12 cellular contexts compared by ENCODE assay signal in genomic region chr11:44708063-44708462, GRCh38.
"Had no signal": no experiment of that assay in that cellular context is flagged by ENCODE, and none has a peak within 500 bp of the region (broad histone marks: within the 10 kb centered on the region; RNA-seq: fewer than 3 reads in every experiment).

No MANE protein-coding gene starts in this region.

- H3K4me3 Mint-ChIP-seq: brain; stimulated activated naive B cell treated with anti-CD40 and anti-IgM and Interleukin-4, amounts not matched to agents 10 μg/mL and 1 μg/mL and 100 μg/mL, for 72 hours; type B pancreatic cell had no signal

- H3K27me3 ChIP-seq: adrenal gland, esophagus muscularis mucosa, gastrocnemius medialis, right atrium auricular region had no signal

- DNase-seq: activated naive CD4-positive, alpha-beta T cell treated with anti-CD3 and anti-CD28 coated beads, Interleukin-2, amount 50 U/mL, for 16 hours; gastrocnemius medialis; stimulated activated CD4-positive, alpha-beta T cell treated with anti-CD3 and anti-CD28 coated beads, Interleukin-2, amount 100 ng/mL, for 24 hours; stimulated activated naive B cell treated with anti-CD40 and anti-IgM and Interleukin-4, amounts not matched to agents 10 μg/mL and 1 μg/mL and 100 μg/mL, for 72 hours; substantia nigra had no signal

- H3K9me3 ChIP-seq: adrenal gland, gastrocnemius medialis had no signal

- H3K4me1 Mint-ChIP-seq: stimulated activated naive B cell treated with anti-CD40 and anti-IgM and Interleukin-4, amounts not matched to agents 10 μg/mL and 1 μg/mL and 100 μg/mL, for 72 hours had no signal

- H3K36me3 ChIP-seq: adrenal gland, esophagus muscularis mucosa, gastrocnemius medialis, right atrium auricular region had no signal

- FAIRE-seq: endometrium had no signal

- H3K9me3 Mint-ChIP-seq: activated T-helper 2 cell treated with anti-CD3 and anti-CD28 coated beads, Interferon-gamma antibody, Interleukin-2, Interleukin-4, amounts not matched to agents 10 μg/mL and 5 μg/mL and 100 μg/mL, durations not matched to agents 14 hours and 24 hours and 36 hours had no signal

- H3K4me3 ChIP-seq: adrenal gland, esophagus muscularis mucosa, gastrocnemius medialis, right atrium auricular region had no signal

- H3K4me1 ChIP-seq: esophagus muscularis mucosa, gastrocnemius medialis had no signal

- H3K36me3 Mint-ChIP-seq: brain; stimulated activated naive B cell treated with anti-CD40 and anti-IgM and Interleukin-4, amounts not matched to agents 10 μg/mL and 1 μg/mL and 100 μg/mL, for 72 hours; type B pancreatic cell had no signal

- H3K27ac ChIP-seq: adrenal gland, esophagus muscularis mucosa, gastrocnemius medialis, right atrium auricular region had no signal

- H3K27me3 Mint-ChIP-seq: brain had no signal

- H3K27ac Mint-ChIP-seq: activated T-helper 2 cell treated with anti-CD3 and anti-CD28 coated beads, Interferon-gamma antibody, Interleukin-2, Interleukin-4, amounts not matched to agents 10 μg/mL and 5 μg/mL and 100 μg/mL, durations not matched to agents 14 hours and 24 hours and 36 hours; brain; stimulated activated naive B cell treated with anti-CD40 and anti-IgM and Interleukin-4, amounts not matched to agents 10 μg/mL and 1 μg/mL and 100 μg/mL, for 72 hours; type B pancreatic cell had no signal
